10 cellular contexts compared by ENCODE assay signal in the genomic region with DNA sequence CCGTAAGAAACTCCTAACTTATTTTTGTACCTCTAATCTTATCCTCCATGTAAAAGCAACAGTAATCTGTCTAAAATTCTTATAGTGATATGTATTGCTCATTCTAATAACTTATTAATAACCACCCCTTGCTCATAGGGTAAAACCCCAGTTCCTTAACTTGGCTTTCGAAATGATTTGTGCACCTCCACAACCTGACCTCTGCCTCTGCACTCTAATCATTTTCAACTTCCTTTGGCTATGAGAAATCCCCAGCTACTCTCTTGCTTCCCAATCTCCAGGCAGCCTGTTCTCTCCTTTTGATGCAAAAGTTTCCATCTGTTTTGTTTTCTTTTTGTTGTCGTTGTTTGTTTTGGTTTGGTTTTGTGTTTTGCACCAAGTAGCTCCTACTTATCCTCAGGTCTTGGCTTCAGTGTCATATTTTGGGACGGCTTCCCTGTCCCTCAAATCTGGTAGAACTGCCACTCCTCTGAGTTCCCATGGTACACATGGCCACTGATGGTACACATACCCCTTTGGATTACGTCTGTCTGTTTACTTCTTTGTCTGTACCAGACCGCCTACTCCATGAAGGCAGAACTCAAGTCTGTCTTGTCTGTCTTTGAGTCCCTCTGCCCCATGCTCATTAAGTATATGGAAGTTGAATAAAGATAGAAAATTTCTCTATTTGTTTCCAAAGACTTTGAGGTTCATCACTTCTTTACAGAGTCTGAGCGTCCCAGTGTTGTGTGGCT.
DNase-seq lines count a peak whose midpoint lies in the region; ATAC-seq and TF ChIP-seq lines count a peak whose summit lies in the region.
"Had no signal": no experiment of that assay in that cellular context is flagged by ENCODE, and none has a peak within 500 bp of the region (broad histone marks: within the 10 kb centered on the region; RNA-seq: fewer than 3 reads in every experiment).

No MANE protein-coding gene starts in this region.

- peak overlapping the region; percentile 87 for H3K27ac Mint-ChIP-seq in activated B cell treated with CpG ODN at 0.5 μM for 24 hours
- H3K27ac Mint-ChIP-seq in progenitor cell of endocrine pancreas = no peak overlapping the region

- POLR2A ChIA-PET in activated B cell treated with CpG ODN at 0.5 μM for 24 hours (lab: Charles Lee) = interaction anchor here (1.0 to 1.9 kb wide), 5 partner anchors 20 to 106 kb away, joined by 3 to 10 read pairs (median 8); a partner anchor contains a TSS

- intact Hi-C loops in activated B cell treated with CpG ODN at 0.5 μM for 24 hours (cut with micrococcal nuclease) (loop anchor here (1.0 to 5.0 kb wide), 4 partner anchors 26 to 191 kb away; no protein-coding TSS in a partner anchor), posterior vena cava (cut with DNase I) (no loop called here)

- H3K36me3 Mint-ChIP-seq in activated B cell treated with CpG ODN at 0.5 μM for 24 hours (ENCODE audit: low read depth) = no peaks in the 10 kb centered on the region
- H3K36me3 Mint-ChIP-seq in progenitor cell of endocrine pancreas (ENCODE audit: insufficient read depth) = no peaks in the 10 kb centered on the region

- H3K4me3 Mint-ChIP-seq in activated B cell treated with CpG ODN at 0.5 μM for 24 hours (peak overlapping the region; percentile 67), progenitor cell of endocrine pancreas (ENCODE audit: low read depth) (no peak overlapping the region)

- TF ChIP-seq CTCF in activated B cell treated with CpG ODN at 0.5 μM for 24 hours (IDR thresholded peaks at IDR 0.05) = no peak
- no peak for TF ChIP-seq CTCF in progenitor cell of endocrine pancreas (IDR thresholded peaks at IDR 0.05; ENCODE audit: unreplicated experiment)

- DNase-seq in activated B cell treated with CpG ODN at 0.5 μM for 24 hours (no peak), pons (ENCODE audit: low spot score) (no peak), progenitor cell of endocrine pancreas (ENCODE audit: low spot score, unreplicated experiment) (no peak), posterior vena cava (ENCODE audit: low spot score) (no peak), NK-92 (lab: John Stamatoyannopoulos, UW; ENCODE audit: unreplicated experiment) (no peak)
- DNase-seq: dorsolateral prefrontal cortex, NCI-H1436 had no signal

- H3K27me3 Mint-ChIP-seq in activated B cell treated with CpG ODN at 0.5 μM for 24 hours (no peaks in the 10 kb centered on the region), progenitor cell of endocrine pancreas (no peaks in the 10 kb centered on the region)

- ATAC-seq in GM18499 (IDR thresholded peaks at IDR 0.05; ENCODE audit: insufficient read depth, unreplicated experiment) = peak; percentile 96
- peak; percentile 90 for ATAC-seq in GM19397 (IDR thresholded peaks at IDR 0.05; ENCODE audit: unreplicated experiment)
- ATAC-seq in HG02938 (IDR thresholded peaks at IDR 0.05; ENCODE audit: unreplicated experiment) = peak; percentile 92
- peak; percentile 64 for ATAC-seq in activated B cell treated with CpG ODN at 0.5 μM for 24 hours (ENCODE audit: low read depth)

- H3K4me1 Mint-ChIP-seq in activated B cell treated with CpG ODN at 0.5 μM for 24 hours = peaks cover 78% of the 10 kb centered on the region
- no peaks in the 10 kb centered on the region for H3K4me1 Mint-ChIP-seq in progenitor cell of endocrine pancreas (ENCODE audit: low read depth)

- no peaks in the 10 kb centered on the region for H3K9me3 Mint-ChIP-seq in activated B cell treated with CpG ODN at 0.5 μM for 24 hours
- H3K9me3 Mint-ChIP-seq in progenitor cell of endocrine pancreas (ENCODE audit: low read depth) = peaks cover 6% of the 10 kb centered on the region

- CTCF ChIA-PET in activated B cell treated with CpG ODN at 0.5 μM for 24 hours (lab: Charles Lee) = interaction anchor here (0.9 to 1.4 kb wide), 3 partner anchors 21 to 128 kb away, joined by 3 read pairs; no protein-coding TSS in a partner anchor
